16 cellular contexts compared by ENCODE assay signal in genomic region chr13:111065698-111066097, GRCh38. TPM values are rescaled to one million over a fixed set of nuclear protein-coding genes. Genes with fewer than 3 reads are reported as not detected.
DNase-seq lines count a peak whose midpoint lies in the region; ATAC-seq and TF ChIP-seq lines count a peak whose summit lies in the region.
"Had no signal": no experiment of that assay in that cellular context is flagged by ENCODE, and none has a peak within 500 bp of the region (broad histone marks: within the 10 kb centered on the region; RNA-seq: fewer than 3 reads in every experiment).

No MANE protein-coding gene starts in this region.

- no peak for ATAC-seq in IMR-90 (ENCODE audit: low read depth)
- peak; percentile 64 for ATAC-seq in left lung
- ATAC-seq in HG03139 (IDR thresholded peaks at IDR 0.05; ENCODE audit: unreplicated experiment): no peak
- ATAC-seq: CD8-positive, alpha-beta T cell; GM12878 had no signal

- no peak overlapping the region for H3K4me3 ChIP-seq in IMR-90 (ENCODE audit: insufficient read depth, low read depth, low read length)
- H3K4me3 ChIP-seq in left lung: no peak overlapping the region
- H3K4me3 ChIP-seq: BLaER1, GM12878 had no signal

- H3K9me1 ChIP-seq in IMR-90 (ENCODE audit: insufficient read depth, low read length): no peaks in the 10 kb centered on the region

- 100% methylated on average over 1 of the region's 12 CpGs; no CpG with 5 or more reads in 1 of the 2 experiments for WGBS in IMR-90 (ENCODE audit: extremely low coverage in 2 of 2, insufficient read length in 1 of 2), 2 experiments

- no peak for TF ChIP-seq RAD21 in IMR-90 (IDR thresholded peaks at IDR 0.05; ENCODE audit: low read length)

- peaks cover 26% of the 10 kb centered on the region for H3K27me3 ChIP-seq in IMR-90 (ENCODE audit: control insufficient read depth, insufficient read depth, low read length)
- peaks cover 0 to 44% of the 10 kb centered on the region in 2 donors for H3K27me3 ChIP-seq in left lung

- H2AK5ac ChIP-seq in IMR-90 (ENCODE audit: low read depth, low read length): no peak overlapping the region

- CTCF ChIA-PET in IMR-90 (lab: Yijun Ruan, JAX): no interaction called here

- peak overlapping the region; percentile 5 for H2AK9ac ChIP-seq in IMR-90 (replicated peaks; ENCODE audit: low read depth, low read length, poor library complexity)

- POLR2A ChIA-PET in IMR-90 (lab: Charles Lee; ENCODE audit: unreplicated experiment): no interaction called here

- dilution Hi-C loops in IMR-90 (cut with HindIII; ENCODE audit: low sequenced_read_pairs, unreplicated experiment): no loop called here

- H2BK15ac ChIP-seq in IMR-90 (ENCODE audit: low read depth, low read length): no peak overlapping the region

- H3K27ac ChIP-seq in IMR-90 (ENCODE audit: insufficient read depth, low read length) (no peak overlapping the region), left lung (peak overlapping the region in 1 of 2 donors; percentile 28)
- H3K27ac ChIP-seq: BLaER1 had no signal

- intact Hi-C loops in IMR-90 (cut with micrococcal nuclease) (loop anchor here (2.0 to 10.0 kb wide), 2 partner anchors 157 to 1379 kb away; no protein-coding TSS in a partner anchor), left lung (cut with DNase I) (loop anchor here in 1 of 2 donors (5.0 kb wide), 1 partner anchor 152 kb away; no protein-coding TSS in a partner anchor), CD14-positive monocyte (cut with micrococcal nuclease) (no loop called here)

- H3K79me1 ChIP-seq in IMR-90 (ENCODE audit: low read depth in 1 of 2, low read length in 2 of 2): no peaks in the 10 kb centered on the region

- H3K4me1 Mint-ChIP-seq in nephron (peaks cover 39% of the 10 kb centered on the region), type B pancreatic cell (ENCODE audit: unreplicated experiment) (peaks cover 10% of the 10 kb centered on the region), CD14-positive monocyte (peaks cover 10% of the 10 kb centered on the region)

- no peak overlapping the region for H3K18ac ChIP-seq in IMR-90 (ENCODE audit: low read depth, low read length)

- BruUV-seq in IMR-90 (replicated peaks; lab: Mats Ljungman, UMichigan): no TSS peak

- H3K9ac ChIP-seq in IMR-90 (ENCODE audit: low read depth, low read length): no peak overlapping the region
- H3K9ac ChIP-seq: BLaER1 had no signal

- no peak overlapping the region for H4K8ac ChIP-seq in IMR-90 (ENCODE audit: low read depth in 2 of 2, low read length in 2 of 2)

- no peaks in the 10 kb centered on the region for H4K20me1 ChIP-seq in IMR-90 (ENCODE audit: insufficient read depth, low read length)

- H3K36me3 ChIP-seq in IMR-90 (ENCODE audit: control insufficient read depth, insufficient read depth, low read length): no peaks in the 10 kb centered on the region
- no peaks in the 10 kb centered on the region for H3K36me3 ChIP-seq in left lung
- H3K36me3 ChIP-seq: BLaER1 had no signal

- H2BK5ac ChIP-seq in IMR-90 (ENCODE audit: low read depth, low read length, poor library complexity, severe bottlenecking): no peak overlapping the region

- no peak overlapping the region for H4K5ac ChIP-seq in IMR-90 (ENCODE audit: low read depth, low read length)

- H3K9me3 Mint-ChIP-seq in nephron: peaks cover 4% of the 10 kb centered on the region
- peaks cover 3% of the 10 kb centered on the region for H3K9me3 Mint-ChIP-seq in type B pancreatic cell
- H3K9me3 Mint-ChIP-seq in CD14-positive monocyte: peaks cover 2 to 15% (median 6%) of the 10 kb centered on the region in 7 donors

- H3K9me3 ChIP-seq in IMR-90 (ENCODE audit: control insufficient read depth, insufficient read depth, low read length): 0 out of 2 replicates have a peak, but pooled peaks cover 2% of the 10 kb centered on the region
- H3K9me3 ChIP-seq in left lung: no peaks in the 10 kb centered on the region

- no peak overlapping the region for H3K27ac Mint-ChIP-seq in nephron
- H3K27ac Mint-ChIP-seq in type B pancreatic cell: peak overlapping the region; percentile 2
- H3K27ac Mint-ChIP-seq in CD14-positive monocyte: no peak overlapping the region
- H3K27ac Mint-ChIP-seq: CD8-positive, alpha-beta T cell had no signal

- no peak overlapping the region for H3K14ac ChIP-seq in IMR-90 (replicated peaks; ENCODE audit: low read depth, low read length)

- TF ChIP-seq CTCF in IMR-90 (conservative IDR thresholded peaks at IDR 0.05; ENCODE audit: low read depth, low read length) (no peak), left lung (IDR thresholded peaks at IDR 0.05) (no peak), nephron (IDR thresholded peaks at IDR 0.05; ENCODE audit: unreplicated experiment in 3 of 3) (no peak), type B pancreatic cell (conservative IDR thresholded peaks at IDR 0.05) (no peak), CD14-positive monocyte (IDR thresholded peaks at IDR 0.05) (no peak)

- no peaks in the 10 kb centered on the region for H3K36me3 Mint-ChIP-seq in nephron (ENCODE audit: low read depth)
- no peaks in the 10 kb centered on the region for H3K36me3 Mint-ChIP-seq in type B pancreatic cell
- no peaks in the 10 kb centered on the region for H3K36me3 Mint-ChIP-seq in CD14-positive monocyte

- in situ Hi-C loops in IMR-90 (cut with MboI; ENCODE audit: low sequenced_read_pairs): no loop called here

- DNase-seq in IMR-90: no peak
- DNase-seq in left lung: peak; percentile 54 to 86
- no peak for DNase-seq in type B pancreatic cell (ENCODE audit: extremely low spot score, unreplicated experiment)
- no peak for DNase-seq in CD14-positive monocyte (ENCODE audit: low spot score)
- DNase-seq in stimulated activated CD4-positive, alpha-beta T cell treated with anti-CD3 and anti-CD28 coated beads, Interleukin-4, amount 100 ng/mL, for 4 hours: no peak
- no peak for DNase-seq in DMS79 treated with DMSO at 0.1 percent for 48 hours (lab: John Stamatoyannopoulos, UW)
- DNase-seq: 8988T; Calu3; CD8-positive, alpha-beta T cell; DND-41; EL; HCEC 1CT had no signal

- no peak overlapping the region for H3K4me2 ChIP-seq in IMR-90 (ENCODE audit: low read depth, low read length)

- H3K27me3 Mint-ChIP-seq in nephron (ENCODE audit: low read depth): peaks cover 27% of the 10 kb centered on the region
- peaks cover 14% of the 10 kb centered on the region for H3K27me3 Mint-ChIP-seq in type B pancreatic cell
- peaks cover 48 to 66% (median 51%) of the 10 kb centered on the region in 3 donors for H3K27me3 Mint-ChIP-seq in CD14-positive monocyte (ENCODE audit: low read depth in 3 of 3)

- TF ChIP-seq POLR2A in IMR-90 (IDR thresholded peaks at IDR 0.05; ENCODE audit: low read depth, low read length): no peak

- H3K56ac ChIP-seq in IMR-90 (ENCODE audit: extremely low read depth, insufficient read depth, low read length): no peak overlapping the region

- H2BK20ac ChIP-seq in IMR-90 (ENCODE audit: low read depth, low read length): no peak overlapping the region

- peak overlapping the region in 2 of 3 experiments; percentile 20 to 24 for H3K4me3 Mint-ChIP-seq in nephron
- H3K4me3 Mint-ChIP-seq in type B pancreatic cell: peak overlapping the region; percentile 81
- peak overlapping the region in 1 of 2 donors; percentile 87 for H3K4me3 Mint-ChIP-seq in CD14-positive monocyte

- H3K4me1 ChIP-seq in IMR-90 (ENCODE audit: control insufficient read depth, insufficient read depth, low read length) (no peaks in the 10 kb centered on the region), left lung (peaks cover 4 to 8% of the 10 kb centered on the region in 2 donors)

- H2AFZ ChIP-seq in IMR-90 (replicated peaks; ENCODE audit: low read length, poor library complexity): no peak overlapping the region

- H2BK120ac ChIP-seq in IMR-90 (ENCODE audit: low read depth, low read length): no peak overlapping the region

- H3K4ac ChIP-seq in IMR-90 (ENCODE audit: low read depth, low read length): no peak overlapping the region

- H3K23ac ChIP-seq in IMR-90 (ENCODE audit: low read depth, low read length): no peak overlapping the region

- H4K91ac ChIP-seq in IMR-90 (ENCODE audit: insufficient read depth, low read depth, low read length): no peak overlapping the region

TF ChIP-seq in IMR-90, 13 proteins besides CTCF, POLR2A, EP300 and RAD21:
- TF ChIP-seq MAFK (IDR thresholded peaks at IDR 0.05; ENCODE audit: low read depth, low read length) (no peak), CHD1 (IDR thresholded peaks at IDR 0.05; ENCODE audit: low read depth, low read length) (no peak), FOS (IDR thresholded peaks at IDR 0.05; ENCODE audit: low read depth, low read length) (no peak)
TF ChIP-seq in IMR-90: peak in this region for 0.

RNA-seq across cellular contexts. Expression of gene ARHGEF7, which starts 49.4 kb away (rescaled TPM):
- total RNA-seq in IMR-90 (2012; rRNA removed) (44.4 and 59.0 TPM in 2 replicates), left lung (10 to 100 TPM; 52.8 to 54.0 TPM), type B pancreatic cell (ENCODE audit: low replicate concordance) (103 and 109 TPM in 2 replicates)
- polyA plus RNA-seq in IMR-90 (2012; rRNA removed) (32.9 and 33.6 TPM in 2 replicates), CD14-positive monocyte (1 to 10 TPM; 4.6 to 6.1 TPM)
- polyA plus RNA-seq in IMR-90 (2012; cell fraction: cytosol; rRNA removed): 15.5 and 18.7 TPM in 2 replicates
- polyA plus RNA-seq in IMR-90 (2012; cell fraction: nucleus; rRNA removed; ENCODE audit: low replicate concordance): 116 and 181 TPM in 2 replicates

Comparison
In these comparisons a context has a peak if more than half of its experiments do, and no peak if none do; other contexts are left out.
1. DNase-seq: peak in left lung (2 of 2); none in IMR-90 (single experiment), type B pancreatic cell (single experiment), CD14-positive monocyte (single experiment), stimulated activated CD4-positive, alpha-beta T cell treated with anti-CD3 and anti-CD28 coated beads, Interleukin-4, amount 100 ng/mL, for 4 hours (0 of 2) and DMS79 treated with DMSO at 0.1 percent for 48 hours (single experiment).